ENCODE assay signal across 9 cellular contexts in genomic region chr14:32422440-32422839, GRCh38.
"Had no signal": no experiment of that assay in that cellular context is flagged by ENCODE, and none has a peak within 500 bp of the region (broad histone marks: within the 10 kb centered on the region; RNA-seq: fewer than 3 reads in every experiment).

No MANE protein-coding gene starts in this region.

- FAIRE-seq: K562 had no signal

- H2AFZ ChIP-seq: GM23248 had no signal

- DNase-seq: GM23248, GOT3, H9, HCEC 1CT, HFFc6, IMR-90, KG1 had no signal

- H3K9ac ChIP-seq: GM23248 had no signal

- H3K4me3 ChIP-seq: GM23248, K562 had no signal

- H3K27ac ChIP-seq: GM23248, HL-60 had no signal

- ATAC-seq: K562 had no signal
